In genomic region chr13:36919833-36920611, GRCh38 we compare ENCODE assay signal across 8 cellular contexts. TPM values are rescaled to one million over a fixed set of nuclear protein-coding genes. Genes with fewer than 3 reads are reported as not detected.
DNase-seq lines count a peak whose midpoint lies in the region; ATAC-seq and TF ChIP-seq lines count a peak whose summit lies in the region.

Gene SMAD9 (minus strand): TSS chr13:36920238. CDS start chr13:36879689, 40,549 bp downstream.

- no peaks in the 10 kb centered on the region for H3K4me1 Mint-ChIP-seq in T-helper 2 cell treated with Interferon-gamma antibody and Interleukin-4, amounts not matched to agents 5 μg/mL and 100 μg/mL, for 36 hours (ENCODE audit: low read depth)

- H3K56ac ChIP-seq in mesendoderm (ENCODE audit: low read length): peak within 1 kb of the TSS; percentile 86

- H3K36me3 Mint-ChIP-seq in T-helper 2 cell treated with Interferon-gamma antibody and Interleukin-4, amounts not matched to agents 5 μg/mL and 100 μg/mL, for 36 hours (ENCODE audit: low read depth): no peaks in the 10 kb centered on the region

- H2BK15ac ChIP-seq in mesendoderm (replicated peaks; ENCODE audit: low read depth): no peak within 1 kb of the TSS

- H3K27ac Mint-ChIP-seq in T-helper 2 cell treated with Interferon-gamma antibody and Interleukin-4, amounts not matched to agents 5 μg/mL and 100 μg/mL, for 36 hours: no peak within 1 kb of the TSS

- H3K27me3 Mint-ChIP-seq in T-helper 2 cell treated with Interferon-gamma antibody and Interleukin-4, amounts not matched to agents 5 μg/mL and 100 μg/mL, for 36 hours (ENCODE audit: low read depth): peaks cover 65% of the 10 kb centered on the region

- H3K18ac ChIP-seq in mesendoderm (ENCODE audit: low read length): peak within 1 kb of the TSS; percentile 99

- H4K5ac ChIP-seq in mesendoderm (ENCODE audit: low read length): no peak within 1 kb of the TSS

- no peak within 1 kb of the TSS for H2BK5ac ChIP-seq in mesendoderm (ENCODE audit: low read length)

- H4K8ac ChIP-seq in mesendoderm (ENCODE audit: low read depth, low read length): no peak within 1 kb of the TSS

- no peaks in the 10 kb centered on the region for H3K9me3 Mint-ChIP-seq in T-helper 2 cell treated with Interferon-gamma antibody and Interleukin-4, amounts not matched to agents 5 μg/mL and 100 μg/mL, for 36 hours

- TF ChIP-seq CTCF in epithelial cell of esophagus (IDR thresholded peaks at IDR 0.05; ENCODE audit: insufficient read depth, low read depth, low read length, missing control alignments) (no peak), thoracic aorta (IDR thresholded peaks at IDR 0.05) (no peak)

- ATAC-seq in GM21447 (IDR thresholded peaks at IDR 0.05; ENCODE audit: unreplicated experiment) (peak; percentile 49), thoracic aorta (ENCODE audit: insufficient number of reproducible peaks, low FRiP score, low read depth) (peak; percentile 7)

- no peaks in the 10 kb centered on the region for H3K27me3 ChIP-seq in mesendoderm (ENCODE audit: insufficient read depth, low read length, poor library complexity)
- H3K27me3 ChIP-seq in thoracic aorta (replicated peaks; ENCODE audit: insufficient read depth): no peaks in the 10 kb centered on the region
- H3K27me3 ChIP-seq in effector memory CD4-positive, alpha-beta T cell (replicated peaks; ENCODE audit: control insufficient read depth, insufficient read depth, low read length, poor library complexity, severe bottlenecking): peaks cover 4% of the 10 kb centered on the region

- H3K79me2 ChIP-seq in mesendoderm (ENCODE audit: control insufficient read depth, insufficient read depth, low read length): no peaks in the 10 kb centered on the region

- peak within 1 kb of the TSS; percentile 56 for H3K4me3 ChIP-seq in epithelial cell of esophagus (ENCODE audit: low read length)
- H3K4me3 ChIP-seq in mesendoderm (ENCODE audit: low read length): peak within 1 kb of the TSS; percentile 59
- peak within 1 kb of the TSS; percentile 91 for H3K4me3 ChIP-seq in thoracic aorta
- no peak within 1 kb of the TSS for H3K4me3 ChIP-seq in effector memory CD4-positive, alpha-beta T cell (ENCODE audit: insufficient read depth, low read depth, low read length, poor library complexity, severe bottlenecking)

- peak within 1 kb of the TSS; percentile 60 for H3K4me3 Mint-ChIP-seq in T-helper 2 cell treated with Interferon-gamma antibody and Interleukin-4, amounts not matched to agents 5 μg/mL and 100 μg/mL, for 36 hours

- WGBS in mesendoderm (ENCODE audit: extremely low coverage, insufficient coverage, low lambda C conversion rate): no CpG with 5 or more reads among the region's 102 CpGs

- H3K23ac ChIP-seq in mesendoderm (ENCODE audit: low read length): no peak within 1 kb of the TSS

- H3K4ac ChIP-seq in mesendoderm (ENCODE audit: low read depth, low read length): peak within 1 kb of the TSS; percentile 93

- DNase-seq in DMS79 (lab: John Stamatoyannopoulos, UW) (peak; percentile 48), M059J (ENCODE audit: low read depth) (peak; percentile 50), epithelial cell of esophagus (ENCODE audit: low read depth) (peak; percentile 76), mesendoderm (peak; percentile 74), thoracic aorta (ENCODE audit: low spot score) (peak; percentile 52)
- DNase-seq in T-helper 2 cell treated with Interferon-gamma antibody and Interleukin-4, amounts not matched to agents 5 μg/mL and 100 μg/mL, for 36 hours (ENCODE audit: low spot score): no peak
- DNase-seq in effector memory CD4-positive, alpha-beta T cell: no peak

- H3K9ac ChIP-seq in mesendoderm (ENCODE audit: low read length): peak within 1 kb of the TSS; percentile 68

- H3K4me1 ChIP-seq in mesendoderm (ENCODE audit: control insufficient read depth, low read depth, low read length): peaks cover 2% of the 10 kb centered on the region
- peaks cover 8 to 36% of the 10 kb centered on the region in 2 donors for H3K4me1 ChIP-seq in thoracic aorta (ENCODE audit: control insufficient read depth in 1 of 2, low read depth in 2 of 2)
- H3K4me1 ChIP-seq in effector memory CD4-positive, alpha-beta T cell (ENCODE audit: control insufficient read depth, insufficient read depth, low read length, poor library complexity, severe bottlenecking): no peaks in the 10 kb centered on the region

- peaks cover 2% of the 10 kb centered on the region for H3K79me1 ChIP-seq in mesendoderm (ENCODE audit: low read length)

- no peak within 1 kb of the TSS for H2AK5ac ChIP-seq in mesendoderm (ENCODE audit: low read length)

- H3K4me2 ChIP-seq in mesendoderm (ENCODE audit: low read length): peak within 1 kb of the TSS; percentile 88

- peak within 1 kb of the TSS; percentile 88 for H2BK120ac ChIP-seq in mesendoderm (ENCODE audit: low read depth, low read length)

- H3K27ac ChIP-seq in mesendoderm (ENCODE audit: low read depth, low read length) (no peak within 1 kb of the TSS), thoracic aorta (peak within 1 kb of the TSS; percentile 80)
- no peak within 1 kb of the TSS for H3K27ac ChIP-seq in effector memory CD4-positive, alpha-beta T cell (ENCODE audit: insufficient read depth, low read length, poor library complexity, severe bottlenecking)

- no peaks in the 10 kb centered on the region for H3K36me3 ChIP-seq in mesendoderm (ENCODE audit: control insufficient read depth, insufficient read depth, low read length)
- no peaks in the 10 kb centered on the region for H3K36me3 ChIP-seq in thoracic aorta
- H3K36me3 ChIP-seq in effector memory CD4-positive, alpha-beta T cell (ENCODE audit: control insufficient read depth, insufficient read depth, low read length): no peaks in the 10 kb centered on the region

- no peaks in the 10 kb centered on the region for H3K9me3 ChIP-seq in thoracic aorta
- no peaks in the 10 kb centered on the region for H3K9me3 ChIP-seq in effector memory CD4-positive, alpha-beta T cell (ENCODE audit: control insufficient read depth, low read length)

RNA-seq across cellular contexts. Expression of gene SMAD9, which starts in this region (rescaled TPM):
- 4.0 and 5.8 TPM in 2 replicates for total RNA-seq in M059J (2014; rRNA removed; shearing (Covaris generic))
- polyA plus RNA-seq in mesendoderm (2013, experiment 1 of 2): 0.74 TPM
- 0.66 TPM for polyA plus RNA-seq in mesendoderm (2013, experiment 2 of 2)
- 10 to 100 TPM; 34.9 to 36.6 TPM for total RNA-seq in thoracic aorta

Comparison
In these comparisons a context has a peak if more than half of its experiments do, and no peak if none do; other contexts are left out.
1. DNase-seq: peak in DMS79 (single experiment), M059J (single experiment), epithelial cell of esophagus (single experiment), mesendoderm (single experiment) and thoracic aorta (single experiment); none in T-helper 2 cell treated with Interferon-gamma antibody and Interleukin-4, amounts not matched to agents 5 μg/mL and 100 μg/mL, for 36 hours (single experiment) and effector memory CD4-positive, alpha-beta T cell (0 of 3).
2. H3K27ac ChIP-seq: peak in thoracic aorta (2 of 2); none in mesendoderm (single experiment) and effector memory CD4-positive, alpha-beta T cell (single experiment).